Comparison of ENCODE assay signal across 15 cellular contexts in the genomic region with DNA sequence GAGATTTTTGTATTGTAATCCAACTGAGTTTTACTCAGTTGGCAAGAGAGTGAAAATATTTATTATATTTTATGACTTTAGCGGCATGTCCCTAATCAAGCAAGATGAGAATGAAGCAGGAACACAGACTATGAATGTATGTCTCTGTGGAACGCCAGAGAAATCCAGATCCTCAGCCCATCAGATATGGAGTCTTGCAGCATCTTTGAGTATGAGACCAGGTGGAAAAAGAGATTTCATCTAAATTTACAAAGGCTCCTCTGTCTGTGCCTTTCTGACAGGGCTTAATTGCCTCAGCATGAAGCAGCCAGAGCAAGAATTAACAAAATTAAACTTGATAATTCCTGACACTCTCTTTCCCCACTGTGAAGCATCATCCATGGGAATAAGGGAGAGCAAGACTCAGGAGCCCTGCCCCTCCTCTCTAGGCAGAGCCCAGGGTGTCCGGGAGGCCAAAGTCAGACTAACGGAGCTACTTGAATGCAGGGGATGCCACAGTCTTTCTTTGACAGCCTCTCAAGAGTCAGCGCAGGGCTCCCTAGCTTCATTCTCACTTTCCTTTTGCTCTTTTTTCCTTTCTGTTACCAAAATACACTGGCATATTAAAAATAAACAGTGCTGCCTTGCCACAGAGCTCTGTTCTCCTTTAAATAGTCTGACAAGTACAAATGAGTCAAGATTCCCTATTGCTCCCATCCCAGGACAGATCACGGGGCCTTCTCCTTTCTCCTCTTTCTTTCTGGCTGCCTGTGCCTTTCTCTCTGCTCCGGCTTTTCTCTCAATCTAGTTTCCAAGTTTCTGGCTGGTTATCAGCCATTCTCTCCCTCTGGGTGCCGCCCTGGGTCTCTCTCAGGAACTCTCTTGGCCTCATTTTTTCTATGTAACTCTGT.
DNase-seq lines count a peak whose midpoint lies in the region; ATAC-seq lines count a peak whose summit lies in the region.
"Had no signal": no experiment of that assay in that cellular context is flagged by ENCODE, and none has a peak within 500 bp of the region (broad histone marks: within the 10 kb centered on the region; RNA-seq: fewer than 3 reads in every experiment).

No MANE protein-coding gene starts in this region.

- no peaks in the 10 kb centered on the region for H3K9me3 ChIP-seq in adipocyte (ENCODE audit: control insufficient read depth, low read length)
- H3K9me3 ChIP-seq: right lobe of liver had no signal

- no peaks in the 10 kb centered on the region for H3K36me3 ChIP-seq in ACC112 (ENCODE audit: insufficient read depth, low read length)
- H3K36me3 ChIP-seq in adipocyte (ENCODE audit: control insufficient read depth, insufficient read depth, low read length, severe bottlenecking): no peaks in the 10 kb centered on the region
- H3K36me3 ChIP-seq: right lobe of liver had no signal

- no peaks in the 10 kb centered on the region for H3K27me3 ChIP-seq in ACC112 (ENCODE audit: insufficient read depth, low read length)
- H3K27me3 ChIP-seq in adipocyte (replicated peaks; ENCODE audit: control insufficient read depth, insufficient read depth, low read length): no peaks in the 10 kb centered on the region
- H3K27me3 ChIP-seq: right lobe of liver had no signal

- intact Hi-C loops in Right ventricle myocardium superior (cut with DNase I): no loop called here

- peak; percentile 36 for DNase-seq in adipocyte (ENCODE audit: low read depth)
- no peak for DNase-seq in Right ventricle myocardium superior
- DNase-seq in pons (ENCODE audit: low spot score): peak; percentile 12
- no peak for DNase-seq in DMS 273 treated with DMSO at 0.1 percent for 48 hours (lab: John Stamatoyannopoulos, UW)
- DNase-seq in activated gamma-delta T cell (lab: John Stamatoyannopoulos, UW): no peak
- no peak for DNase-seq in NOMO-1 treated with DMSO at 0.1 percent for 48 hours (lab: John Stamatoyannopoulos, UW; ENCODE audit: unreplicated experiment)
- no peak for DNase-seq in NCI-H1092 (lab: John Stamatoyannopoulos, UW)
- DNase-seq: activated naive CD8-positive, alpha-beta T cell treated with anti-CD3 and anti-CD28 coated beads, Interleukin-2, amount 10 ng/mL, durations not matched to agents 7 days and 5 days; Calu3; effector memory CD8-positive, alpha-beta T cell; H7; NCI-H1417; right lobe of liver; SHP77 treated with DMSO at 0.1 percent for 48 hours had no signal

- H2AFZ ChIP-seq in ACC112 (ENCODE audit: low read length, unreplicated experiment): peak overlapping the region; percentile 92

- H3K9ac ChIP-seq in adipocyte (ENCODE audit: low read length): peak overlapping the region; percentile 69

- ATAC-seq in Right ventricle myocardium superior (ENCODE audit: poor library complexity): peak; percentile 74
- ATAC-seq: effector memory CD8-positive, alpha-beta T cell; right lobe of liver had no signal

- peak overlapping the region; percentile 57 for H3K27ac ChIP-seq in ACC112 (ENCODE audit: low read depth, low read length)
- H3K27ac ChIP-seq: right lobe of liver had no signal

- H3K4me1 ChIP-seq in ACC112 (ENCODE audit: control insufficient read depth, insufficient read depth, low read length, unreplicated experiment): peaks cover 9% of the 10 kb centered on the region
- H3K4me1 ChIP-seq in adipocyte (ENCODE audit: control insufficient read depth, insufficient read depth, low read length): peaks cover 22% of the 10 kb centered on the region
- H3K4me1 ChIP-seq: right lobe of liver had no signal

- 0 out of 2 replicates have a peak overlapping the region, but pooled peaks have one; percentile 21 for H3K4me3 ChIP-seq in ACC112 (ENCODE audit: low read depth, low read length)
- peak overlapping the region; percentile 68 for H3K4me3 ChIP-seq in adipocyte (ENCODE audit: low read length)
- H3K4me3 ChIP-seq: right lobe of liver had no signal

- H3K79me2 ChIP-seq in ACC112 (ENCODE audit: control insufficient read depth, insufficient read depth, low read length, unreplicated experiment): no peaks in the 10 kb centered on the region

Comparison
In these comparisons a context has a peak if more than half of its experiments do, and no peak if none do; other contexts are left out.
1. DNase-seq: peak in adipocyte (single experiment) and pons (single experiment); none in Right ventricle myocardium superior (single experiment), DMS 273 treated with DMSO at 0.1 percent for 48 hours (single experiment), activated gamma-delta T cell (single experiment), NOMO-1 treated with DMSO at 0.1 percent for 48 hours (single experiment) and NCI-H1092 (single experiment).